In the genomic region with DNA sequence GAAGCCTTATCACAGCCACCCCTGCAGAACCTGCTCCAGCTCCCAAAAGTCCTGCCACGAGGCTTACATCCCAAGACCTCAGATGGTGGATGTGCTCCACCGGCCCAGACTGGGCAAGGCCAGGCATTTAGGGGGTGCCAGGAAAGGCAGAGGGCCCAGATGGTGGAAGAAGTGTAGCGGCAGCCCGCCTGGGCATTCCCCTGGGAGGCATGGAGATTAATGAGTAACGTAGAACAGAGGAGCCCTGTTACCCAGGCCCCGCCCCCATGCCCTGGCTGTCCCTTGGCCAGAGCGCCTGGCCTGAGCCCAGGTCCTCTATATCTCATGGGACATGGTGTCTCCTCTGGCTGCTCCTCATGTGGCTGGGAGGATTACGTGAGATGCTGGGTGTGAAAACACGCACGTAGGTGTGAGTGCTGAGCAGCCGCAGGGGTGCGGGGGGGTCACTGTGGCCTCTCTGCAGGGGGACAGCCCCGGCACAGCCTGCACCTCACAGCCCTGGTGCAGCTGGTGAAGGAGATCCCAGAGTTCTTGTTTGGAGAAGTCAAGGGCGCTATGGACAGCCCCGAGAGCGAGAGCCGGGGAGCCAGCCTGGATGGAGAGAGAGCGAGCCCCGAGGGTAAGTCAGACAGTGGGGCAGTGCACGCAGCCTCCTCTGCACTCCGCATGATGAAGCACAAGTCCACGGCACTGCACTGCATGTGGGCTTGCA, we compare ENCODE assay signal across 12 cellular contexts. TPM values are rescaled to one million over a fixed set of nuclear protein-coding genes. Genes with fewer than 3 reads are reported as not detected.
DNase-seq lines count a peak whose midpoint lies in the region; ATAC-seq lines count a peak whose summit lies in the region.
"Had no signal": no experiment of that assay in that cellular context is flagged by ENCODE, and none has a peak within 500 bp of the region (broad histone marks: within the 10 kb centered on the region; RNA-seq: fewer than 3 reads in every experiment).

No MANE protein-coding gene starts in this region.

- H2AK5ac ChIP-seq in mesendoderm (ENCODE audit: low read length): no peak overlapping the region

- H3K9ac ChIP-seq in BLaER1 (no peak overlapping the region), mesendoderm (ENCODE audit: low read length) (no peak overlapping the region)

- H3K4me2 ChIP-seq in BLaER1: peak overlapping the region; percentile 52
- H3K4me2 ChIP-seq in mesendoderm (ENCODE audit: low read length): no peak overlapping the region

- ATAC-seq in HG02610 (IDR thresholded peaks at IDR 0.05; ENCODE audit: unreplicated experiment): peak; percentile 27
- no peak for ATAC-seq in central memory CD8-positive, alpha-beta T cell (replicated peaks; ENCODE audit: extremely low read depth, poor library complexity, severe bottlenecking)
- ATAC-seq in stimulated activated naive CD8-positive, alpha-beta T cell treated with anti-CD3 and anti-CD28 coated beads, Interleukin-15, amount 100 ng/mL, for 72 hours: no peak
- ATAC-seq in stimulated activated naive CD8-positive, alpha-beta T cell treated with anti-CD3 and anti-CD28 coated beads, Interleukin-15, Interleukin-2, amounts not matched to agents 100 U/mL and 50 U/mL, for 24 hours: no peak

- peaks cover 53% of the 10 kb centered on the region for H4K20me1 ChIP-seq in BLaER1

- no peak overlapping the region for H2BK5ac ChIP-seq in mesendoderm (ENCODE audit: low read length)

- H3K27me3 ChIP-seq in BLaER1 (no peaks in the 10 kb centered on the region), mesendoderm (ENCODE audit: insufficient read depth, low read length, poor library complexity) (no peaks in the 10 kb centered on the region)
- H3K27me3 ChIP-seq: ascending aorta had no signal

- peaks cover 15% of the 10 kb centered on the region for H3K36me3 Mint-ChIP-seq in central memory CD8-positive, alpha-beta T cell (ENCODE audit: insufficient read depth)

- no peaks in the 10 kb centered on the region for H3K9me3 Mint-ChIP-seq in central memory CD8-positive, alpha-beta T cell
- H3K9me3 Mint-ChIP-seq in stimulated activated naive CD8-positive, alpha-beta T cell treated with anti-CD3 and anti-CD28 coated beads, Interleukin-15, amount 100 ng/mL, for 72 hours: no peaks in the 10 kb centered on the region

- H3K79me1 ChIP-seq in mesendoderm (ENCODE audit: low read length): peaks cover 14% of the 10 kb centered on the region

- no peak for DNase-seq in central memory CD8-positive, alpha-beta T cell (ENCODE audit: low spot score in 2 of 2)
- DNase-seq in mesendoderm (peak; percentile 53), mesenteric fat pad (ENCODE audit: low spot score) (no peak), NCI-H146 treated with DMSO at 0.1 percent for 48 hours (lab: John Stamatoyannopoulos, UW; ENCODE audit: unreplicated experiment) (no peak)
- DNase-seq in stimulated activated naive CD8-positive, alpha-beta T cell treated with anti-CD3 and anti-CD28 coated beads, Interleukin-15, amount 100 ng/mL, for 72 hours: no peak
- no peak for DNase-seq in stimulated activated naive CD8-positive, alpha-beta T cell treated with anti-CD3 and anti-CD28 coated beads, Interleukin-15, Interleukin-2, amounts not matched to agents 100 U/mL and 50 U/mL, for 24 hours
- DNase-seq: CD4-positive, CD25-positive, alpha-beta regulatory T cell; stimulated activated CD4-positive, alpha-beta T cell treated with anti-CD3 and anti-CD28 coated beads, Interleukin-1b, Interleukin-23, amount 100 ng/mL, for 48 hours had no signal

- H3K27ac Mint-ChIP-seq in central memory CD8-positive, alpha-beta T cell (ENCODE audit: low read depth): peak overlapping the region; percentile 55
- peak overlapping the region in 1 of 2 donors; percentile 65 for H3K27ac Mint-ChIP-seq in stimulated activated naive CD8-positive, alpha-beta T cell treated with anti-CD3 and anti-CD28 coated beads, Interleukin-15, amount 100 ng/mL, for 72 hours

- WGBS in mesendoderm (ENCODE audit: extremely low coverage, insufficient coverage, low lambda C conversion rate): no CpG with 5 or more reads among the region's 22 CpGs

- no peak overlapping the region for H4K5ac ChIP-seq in mesendoderm (ENCODE audit: low read length)

- no peak overlapping the region for H3K23ac ChIP-seq in mesendoderm (ENCODE audit: low read length)

- no peak overlapping the region for H3K4me3 Mint-ChIP-seq in central memory CD8-positive, alpha-beta T cell
- no peak overlapping the region for H3K4me3 Mint-ChIP-seq in stimulated activated naive CD8-positive, alpha-beta T cell treated with anti-CD3 and anti-CD28 coated beads, Interleukin-15, amount 100 ng/mL, for 72 hours

- no peaks in the 10 kb centered on the region for H3K27me3 Mint-ChIP-seq in central memory CD8-positive, alpha-beta T cell
- no peaks in the 10 kb centered on the region for H3K27me3 Mint-ChIP-seq in stimulated activated naive CD8-positive, alpha-beta T cell treated with anti-CD3 and anti-CD28 coated beads, Interleukin-15, amount 100 ng/mL, for 72 hours
- H3K27me3 Mint-ChIP-seq: CD4-positive, CD25-positive, alpha-beta regulatory T cell had no signal

- no peak overlapping the region for H3K18ac ChIP-seq in mesendoderm (ENCODE audit: low read length)

- H3K27ac ChIP-seq in BLaER1: 0 out of 2 replicates have a peak overlapping the region, but pooled peaks have one; percentile 41
- H3K27ac ChIP-seq in mesendoderm (ENCODE audit: low read depth, low read length): no peak overlapping the region
- H3K27ac ChIP-seq: ascending aorta had no signal

- H3K4me1 ChIP-seq in BLaER1 (peaks cover 59% of the 10 kb centered on the region), mesendoderm (ENCODE audit: control insufficient read depth, low read depth, low read length) (peaks cover 4% of the 10 kb centered on the region)

- no peak overlapping the region for H4K8ac ChIP-seq in mesendoderm (ENCODE audit: low read depth, low read length)

- H3K4me3 ChIP-seq in BLaER1 (no peak overlapping the region), mesendoderm (ENCODE audit: low read length) (no peak overlapping the region)
- H3K4me3 ChIP-seq: ascending aorta had no signal

- no peak overlapping the region for H2BK120ac ChIP-seq in mesendoderm (ENCODE audit: low read depth, low read length)

- no peaks in the 10 kb centered on the region for H3K79me2 ChIP-seq in mesendoderm (ENCODE audit: control insufficient read depth, insufficient read depth, low read length)

- no peaks in the 10 kb centered on the region for H3K9me3 ChIP-seq in BLaER1
- H3K9me3 ChIP-seq: ascending aorta had no signal

- no peak overlapping the region for H3K56ac ChIP-seq in mesendoderm (ENCODE audit: low read length)

- no peak overlapping the region for H2BK15ac ChIP-seq in mesendoderm (replicated peaks; ENCODE audit: low read depth)

- H3K4ac ChIP-seq in mesendoderm (ENCODE audit: low read depth, low read length): no peak overlapping the region

- H3K4me1 Mint-ChIP-seq in central memory CD8-positive, alpha-beta T cell: peaks cover 23% of the 10 kb centered on the region
- peaks cover 45% of the 10 kb centered on the region for H3K4me1 Mint-ChIP-seq in stimulated activated naive CD8-positive, alpha-beta T cell treated with anti-CD3 and anti-CD28 coated beads, Interleukin-15, amount 100 ng/mL, for 72 hours

- H3K36me3 ChIP-seq in BLaER1: peaks cover 70% of the 10 kb centered on the region
- H3K36me3 ChIP-seq in mesendoderm (ENCODE audit: control insufficient read depth, insufficient read depth, low read length): no peaks in the 10 kb centered on the region

RNA-seq across cellular contexts. Expression of gene ZNF467, which starts 52.9 kb away (rescaled TPM):
- polyA plus RNA-seq in mesendoderm (2013, experiment 1 of 2): 0.04 TPM
- polyA plus RNA-seq in mesendoderm (2013, experiment 2 of 2): 0.08 TPM
- 11.5 TPM for total RNA-seq in mesenteric fat pad
- total RNA-seq: T-helper 2 cell treated with Interferon-gamma antibody and Interleukin-4, amounts not matched to agents 100 ng/mL and 5 ng/mL, for 36 hours had no signal
